ENCODE assay signal across 29 cellular contexts in the genomic region with DNA sequence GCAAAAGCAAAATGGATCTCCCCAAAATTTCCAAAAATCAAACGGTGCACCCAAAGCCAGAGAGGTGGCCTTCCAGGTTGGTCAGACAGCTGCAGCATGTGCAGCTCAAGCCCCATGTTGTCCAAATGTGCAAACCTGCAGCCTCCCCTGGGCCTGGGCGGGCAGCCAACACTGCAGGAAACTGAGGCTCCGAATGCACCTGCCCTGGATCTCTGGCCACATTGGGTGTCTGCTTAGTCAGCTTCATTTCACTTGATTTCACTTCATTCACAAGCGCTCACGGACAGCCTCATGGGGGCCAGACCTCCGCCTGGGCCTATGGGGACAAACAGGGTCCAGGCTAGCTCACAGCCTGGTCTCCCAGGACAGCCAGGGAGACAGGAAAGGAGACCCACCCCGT. TPM values are rescaled to one million over a fixed set of nuclear protein-coding genes. Genes with fewer than 3 reads are reported as not detected.
DNase-seq lines count a peak whose midpoint lies in the region; ATAC-seq and TF ChIP-seq lines count a peak whose summit lies in the region.
"Had no signal": no experiment of that assay in that cellular context is flagged by ENCODE, and none has a peak within 500 bp of the region (broad histone marks: within the 10 kb centered on the region; RNA-seq: fewer than 3 reads in every experiment).

No MANE protein-coding gene starts in this region.

- POLR2A ChIA-PET in activated CD4-positive, alpha-beta T cell treated with anti-CD3 and anti-CD28 coated beads, Interleukin-2, amount 10 ng/mL, durations not matched to agents 7 days and 5 days (lab: Charles Lee): no interaction called here
- POLR2A ChIA-PET in CD4-positive, alpha-beta T cell (lab: Charles Lee): interaction anchor here (64.5 to 83.0 kb wide), 2 partner anchors 6 to 31 kb away, joined by 4389 read pairs; partner anchors contain the start of gene BCL11B
- POLR2A ChIA-PET in activated CD4-positive, alpha-beta memory T cell treated with anti-CD3 and anti-CD28 coated beads, Interleukin-2, amount 10 ng/mL, durations not matched to agents 7 days and 5 days (lab: Charles Lee): interaction anchor here (0.7 to 31.5 kb wide), 4 partner anchors 9 to 50 kb away, joined by 4 to 573 read pairs (median 4); no protein-coding TSS in a partner anchor

- no peak for DNase-seq in activated CD4-positive, alpha-beta T cell treated with anti-CD3 and anti-CD28 coated beads, Interleukin-2, amount 10 ng/mL, durations not matched to agents 7 days and 5 days
- no peak for DNase-seq in activated CD4-positive, alpha-beta T cell treated with anti-CD3 and anti-CD28 coated beads for 48 hours
- no peak for DNase-seq in CD4-positive, alpha-beta T cell
- no peak for DNase-seq in activated CD4-positive, alpha-beta memory T cell treated with anti-CD3 and anti-CD28 coated beads, Interleukin-2, amount 10 ng/mL, durations not matched to agents 7 days and 5 days
- DNase-seq in chondrocyte (ENCODE audit: low spot score) (peak; percentile 58), NCI-H1436 (lab: John Stamatoyannopoulos, UW) (no peak), NCI-H526 treated with DMSO at 0.1 percent for 48 hours (lab: John Stamatoyannopoulos, UW) (no peak), SHP77 (lab: John Stamatoyannopoulos, UW) (no peak)
- DNase-seq: activated gamma-delta T cell treated with Interleukin-2 at 50 U/mL for 16 hours; DMS79; GDM1; H7; hippocampal formation; left colon; mammary epithelial cell; NCI-H1048; NCI-H1694 treated with DMSO at 0.1 percent for 48 hours; NCI-H510A treated with DMSO at 0.1 percent for 48 hours; stimulated activated CD4-positive, alpha-beta T cell treated with anti-CD3 and anti-CD28 coated beads, Interleukin-2, amount 100 ng/mL, for 24 hours; SW 1271; trophoblast cell had no signal

- H3K4me3 Mint-ChIP-seq in activated CD4-positive, alpha-beta T cell treated with anti-CD3 and anti-CD28 coated beads, Interleukin-2, amount 10 ng/mL, durations not matched to agents 7 days and 5 days: peak overlapping the region; percentile 63
- H3K4me3 Mint-ChIP-seq in CD4-positive, alpha-beta T cell: peak overlapping the region; percentile 88
- no peak overlapping the region for H3K4me3 Mint-ChIP-seq in activated CD4-positive, alpha-beta memory T cell treated with anti-CD3 and anti-CD28 coated beads, Interleukin-2, amount 10 ng/mL, durations not matched to agents 7 days and 5 days
- H3K4me3 Mint-ChIP-seq in chondrocyte (ENCODE audit: unreplicated experiment): no peak overlapping the region
- H3K4me3 Mint-ChIP-seq: B cell; dendritic cell treated with granulocyte-macrophage colony-stimulating factor and Interleukin-4, amounts not matched to agents 40 ng/mL and 50 ng/mL, for 4 days had no signal

- no peaks in the 10 kb centered on the region for H3K9me3 ChIP-seq in CD4-positive, alpha-beta T cell (ENCODE audit: control insufficient read depth, low read length)
- H3K9me3 ChIP-seq: A549, ascending aorta had no signal

- peak overlapping the region; percentile 85 for H3K27ac Mint-ChIP-seq in activated CD4-positive, alpha-beta T cell treated with anti-CD3 and anti-CD28 coated beads, Interleukin-2, amount 10 ng/mL, durations not matched to agents 7 days and 5 days
- peak overlapping the region; percentile 95 for H3K27ac Mint-ChIP-seq in CD4-positive, alpha-beta T cell
- peak overlapping the region; percentile 64 for H3K27ac Mint-ChIP-seq in activated CD4-positive, alpha-beta memory T cell treated with anti-CD3 and anti-CD28 coated beads, Interleukin-2, amount 10 ng/mL, durations not matched to agents 7 days and 5 days
- no peak overlapping the region for H3K27ac Mint-ChIP-seq in chondrocyte (ENCODE audit: unreplicated experiment)
- H3K27ac Mint-ChIP-seq: B cell; dendritic cell treated with granulocyte-macrophage colony-stimulating factor and Interleukin-4, amounts not matched to agents 40 ng/mL and 50 ng/mL, for 4 days; neural progenitor cell had no signal

- H3K4me1 Mint-ChIP-seq in activated CD4-positive, alpha-beta T cell treated with anti-CD3 and anti-CD28 coated beads, Interleukin-2, amount 10 ng/mL, durations not matched to agents 7 days and 5 days: peaks cover 99% of the 10 kb centered on the region
- H3K4me1 Mint-ChIP-seq in CD4-positive, alpha-beta T cell (ENCODE audit: low read depth): peaks cover 100% of the 10 kb centered on the region
- H3K4me1 Mint-ChIP-seq in activated CD4-positive, alpha-beta memory T cell treated with anti-CD3 and anti-CD28 coated beads, Interleukin-2, amount 10 ng/mL, durations not matched to agents 7 days and 5 days: peaks cover 99% of the 10 kb centered on the region
- peaks cover 24% of the 10 kb centered on the region for H3K4me1 Mint-ChIP-seq in chondrocyte (ENCODE audit: low read depth)
- H3K4me1 Mint-ChIP-seq: B cell had no signal

- H3K27me3 ChIP-seq in CD4-positive, alpha-beta T cell (ENCODE audit: control insufficient read depth, insufficient read depth, low read length): no peaks in the 10 kb centered on the region
- H3K27me3 ChIP-seq: ascending aorta, cardiac muscle cell, neural progenitor cell had no signal

- peaks cover 76% of the 10 kb centered on the region for H3K36me3 Mint-ChIP-seq in activated CD4-positive, alpha-beta T cell treated with anti-CD3 and anti-CD28 coated beads, Interleukin-2, amount 10 ng/mL, durations not matched to agents 7 days and 5 days (ENCODE audit: low read depth)
- H3K36me3 Mint-ChIP-seq in CD4-positive, alpha-beta T cell (ENCODE audit: low read depth): peaks cover 98% of the 10 kb centered on the region
- peaks cover 55% of the 10 kb centered on the region for H3K36me3 Mint-ChIP-seq in activated CD4-positive, alpha-beta memory T cell treated with anti-CD3 and anti-CD28 coated beads, Interleukin-2, amount 10 ng/mL, durations not matched to agents 7 days and 5 days (ENCODE audit: low read depth)
- no peaks in the 10 kb centered on the region for H3K36me3 Mint-ChIP-seq in chondrocyte (ENCODE audit: low read depth)
- H3K36me3 Mint-ChIP-seq: neural progenitor cell had no signal

- H3K9me3 Mint-ChIP-seq in activated CD4-positive, alpha-beta T cell treated with anti-CD3 and anti-CD28 coated beads, Interleukin-2, amount 10 ng/mL, durations not matched to agents 7 days and 5 days: no peaks in the 10 kb centered on the region
- H3K9me3 Mint-ChIP-seq in CD4-positive, alpha-beta T cell: no peaks in the 10 kb centered on the region
- H3K9me3 Mint-ChIP-seq in activated CD4-positive, alpha-beta memory T cell treated with anti-CD3 and anti-CD28 coated beads, Interleukin-2, amount 10 ng/mL, durations not matched to agents 7 days and 5 days: no peaks in the 10 kb centered on the region
- no peaks in the 10 kb centered on the region for H3K9me3 Mint-ChIP-seq in chondrocyte (ENCODE audit: low read depth)
- H3K9me3 Mint-ChIP-seq: dendritic cell treated with granulocyte-macrophage colony-stimulating factor and Interleukin-4, amounts not matched to agents 40 ng/mL and 50 ng/mL, for 4 days; neural progenitor cell had no signal

- ATAC-seq in CD4-positive, alpha-beta T cell (ENCODE audit: poor library complexity): no peak
- ATAC-seq: A549; activated CD4-positive, CD25-positive, alpha-beta regulatory T cell treated with anti-CD3 and anti-CD28 coated beads, Interleukin-2, amount 50 U/mL, for 24 hours; left colon had no signal

- H3K27ac ChIP-seq in CD4-positive, alpha-beta T cell (ENCODE audit: low read depth, low read length): peak overlapping the region; percentile 82
- H3K27ac ChIP-seq: A549, ascending aorta, cardiac muscle cell, neural progenitor cell, parathyroid adenoma had no signal

- no peak for TF ChIP-seq CTCF in CD4-positive, alpha-beta T cell (IDR thresholded peaks at IDR 0.05)
- no peak for TF ChIP-seq CTCF in chondrocyte (IDR thresholded peaks at IDR 0.05)

- intact Hi-C loops in CD4-positive, alpha-beta T cell (cut with DNase I, micrococcal nuclease): no loop called here

- CTCF ChIA-PET in activated CD4-positive, alpha-beta T cell treated with anti-CD3 and anti-CD28 coated beads, Interleukin-2, amount 10 ng/mL, durations not matched to agents 7 days and 5 days (lab: Charles Lee): interaction anchor here (0.7 to 1.5 kb wide), 2 partner anchors 16 to 54 kb away, joined by 3 to 4 read pairs; no protein-coding TSS in a partner anchor
- CTCF ChIA-PET in CD4-positive, alpha-beta T cell (lab: Charles Lee): interaction anchor here (0.8 to 1.1 kb wide), 2 partner anchors 25 to 55 kb away, joined by 3 to 6 read pairs; no protein-coding TSS in a partner anchor
- CTCF ChIA-PET in activated CD4-positive, alpha-beta memory T cell treated with anti-CD3 and anti-CD28 coated beads, Interleukin-2, amount 10 ng/mL, durations not matched to agents 7 days and 5 days (lab: Charles Lee): interaction anchor here (1.3 kb wide), 1 partner anchor 18 kb away, joined by 3 read pairs; no protein-coding TSS in a partner anchor

- H3K27me3 Mint-ChIP-seq in activated CD4-positive, alpha-beta T cell treated with anti-CD3 and anti-CD28 coated beads, Interleukin-2, amount 10 ng/mL, durations not matched to agents 7 days and 5 days: no peaks in the 10 kb centered on the region
- H3K27me3 Mint-ChIP-seq in CD4-positive, alpha-beta T cell: no peaks in the 10 kb centered on the region
- H3K27me3 Mint-ChIP-seq in activated CD4-positive, alpha-beta memory T cell treated with anti-CD3 and anti-CD28 coated beads, Interleukin-2, amount 10 ng/mL, durations not matched to agents 7 days and 5 days: no peaks in the 10 kb centered on the region
- H3K27me3 Mint-ChIP-seq in chondrocyte (ENCODE audit: low read depth): peaks cover 56% of the 10 kb centered on the region
- H3K27me3 Mint-ChIP-seq: B cell; dendritic cell treated with granulocyte-macrophage colony-stimulating factor and Interleukin-4, amounts not matched to agents 40 ng/mL and 50 ng/mL, for 4 days had no signal

RNA-seq across cellular contexts. Expression of gene BCL11B, which starts 59.8 kb away (rescaled TPM):
- total RNA-seq in activated CD4-positive, alpha-beta T cell treated with anti-CD3 and anti-CD28 coated beads, Interleukin-2, amount 10 ng/mL, durations not matched to agents 7 days and 5 days: 100 to 1,000 TPM; 115 to 116 TPM
- total RNA-seq in CD4-positive, alpha-beta T cell: 100 to 1,000 TPM; 244 to 254 TPM
- 10 to 100 TPM; 81.7 to 82.0 TPM for total RNA-seq in activated CD4-positive, alpha-beta memory T cell treated with anti-CD3 and anti-CD28 coated beads, Interleukin-2, amount 10 ng/mL, durations not matched to agents 7 days and 5 days
- 0.10 to 0.23 TPM (median 0.17 TPM) in 3 replicates for total RNA-seq in chondrocyte

Comparison
In these comparisons a context has a peak if more than half of its experiments do, and no peak if none do; other contexts are left out.
1. H3K4me3 Mint-ChIP-seq: peak in activated CD4-positive, alpha-beta T cell treated with anti-CD3 and anti-CD28 coated beads, Interleukin-2, amount 10 ng/mL, durations not matched to agents 7 days and 5 days (single experiment) and CD4-positive, alpha-beta T cell (single experiment); none in activated CD4-positive, alpha-beta memory T cell treated with anti-CD3 and anti-CD28 coated beads, Interleukin-2, amount 10 ng/mL, durations not matched to agents 7 days and 5 days (single experiment) and chondrocyte (single experiment).
2. RNA of gene BCL11B, which starts 59.8 kb away (total RNA-seq): 244 to 254 TPM in CD4-positive, alpha-beta T cell, 115 to 116 TPM in activated CD4-positive, alpha-beta T cell treated with anti-CD3 and anti-CD28 coated beads, Interleukin-2, amount 10 ng/mL, durations not matched to agents 7 days and 5 days and 81.7 to 82.0 TPM in activated CD4-positive, alpha-beta memory T cell treated with anti-CD3 and anti-CD28 coated beads, Interleukin-2, amount 10 ng/mL, durations not matched to agents 7 days and 5 days; 0.10 to 0.23 TPM in chondrocyte; every median in the first group is over 10 times any median in the second.